In the genomic region with DNA sequence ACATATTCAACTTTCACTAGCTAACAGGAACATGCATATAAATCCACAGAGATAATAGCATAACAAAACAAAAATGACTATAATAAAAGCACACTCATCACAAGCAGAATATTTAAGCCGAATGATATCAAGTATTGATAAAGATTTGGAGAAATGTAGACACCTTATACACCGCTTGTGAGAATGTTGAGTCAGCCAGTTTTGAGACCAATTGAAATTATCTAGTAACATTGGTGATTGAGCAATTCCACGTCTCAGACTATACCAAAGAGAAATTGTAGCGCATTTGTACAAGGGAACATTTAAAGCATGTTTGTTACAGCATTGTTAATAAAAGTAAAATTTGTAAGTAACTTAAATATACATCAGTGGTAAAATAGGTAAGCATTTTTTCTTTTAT, we compare ENCODE assay signal across 11 cellular contexts.
"Had no signal": no experiment of that assay in that cellular context is flagged by ENCODE, and none has a peak within 500 bp of the region (broad histone marks: within the 10 kb centered on the region; RNA-seq: fewer than 3 reads in every experiment).

No MANE protein-coding gene starts in this region.

- H2AFZ ChIP-seq: GM23248, GM23338 had no signal

- H3K9ac ChIP-seq: GM23248 had no signal

- H3K9me3 ChIP-seq: HAP-1 had no signal

- ATAC-seq: GM23338, HCT116 had no signal

- H3K4me1 ChIP-seq: HAP-1 had no signal

- DNase-seq: GM23248, GOT3, H7, H9, HCEC 1CT, HFFc6 had no signal

- H3K36me3 ChIP-seq: HAP-1 had no signal

- H3K27ac ChIP-seq: GM23248 had no signal

- FAIRE-seq: H1, H54 had no signal

- H3K4me2 ChIP-seq: GM23338 had no signal

- H3K4me3 ChIP-seq: GM23248, GM23338, HAP-1 had no signal
